In genomic region chr20:42735539-42735938, GRCh38 we compare ENCODE assay signal across 29 cellular contexts.
DNase-seq lines count a peak whose midpoint lies in the region; TF ChIP-seq lines count a peak whose summit lies in the region.
"Had no signal": no experiment of that assay in that cellular context is flagged by ENCODE, and none has a peak within 500 bp of the region (broad histone marks: within the 10 kb centered on the region; RNA-seq: fewer than 3 reads in every experiment).

No MANE protein-coding gene starts in this region.

- H3K9me3 ChIP-seq in breast epithelium, result no peaks in the 10 kb centered on the region
- H3K9me3 ChIP-seq: A549; BE2C; BLaER1; BLaER1 treated with 17β-estradiol and CSF1 and Interleukin-3, amounts not matched to agents 10 nM and 100 nM had no signal

- no peaks in the 10 kb centered on the region for H3K36me3 Mint-ChIP-seq in MCF 10A (ENCODE audit: insufficient read depth, unreplicated experiment)
- H3K36me3 Mint-ChIP-seq: CD14-positive monocyte; CD4-positive, alpha-beta memory T cell; CD4-positive, CD25-positive, alpha-beta regulatory T cell; CD8-positive, alpha-beta T cell had no signal

- no peaks in the 10 kb centered on the region for H3K4me1 Mint-ChIP-seq in MCF 10A (ENCODE audit: insufficient read depth, unreplicated experiment)
- H3K4me1 Mint-ChIP-seq: B cell; CD14-positive monocyte; CD4-positive, alpha-beta memory T cell; CD4-positive, CD25-positive, alpha-beta regulatory T cell; CD8-positive, alpha-beta memory T cell had no signal

- H3K4me3 Mint-ChIP-seq in MCF 10A (ENCODE audit: unreplicated experiment), result no peak overlapping the region
- H3K4me3 Mint-ChIP-seq: B cell; CD14-positive monocyte; CD4-positive, alpha-beta memory T cell; CD4-positive, alpha-beta T cell; CD4-positive, CD25-positive, alpha-beta regulatory T cell; CD8-positive, alpha-beta memory T cell; CD8-positive, alpha-beta T cell had no signal

- H3K9me3 Mint-ChIP-seq in MCF 10A (ENCODE audit: unreplicated experiment), result peaks cover 67% of the 10 kb centered on the region

- H3K27ac Mint-ChIP-seq in MCF 10A (ENCODE audit: low read depth, unreplicated experiment), result no peak overlapping the region
- H3K27ac Mint-ChIP-seq: B cell; CD14-positive monocyte; CD4-positive, alpha-beta memory T cell; CD4-positive, alpha-beta T cell; CD4-positive, CD25-positive, alpha-beta regulatory T cell; CD8-positive, alpha-beta memory T cell; CD8-positive, alpha-beta T cell had no signal

- H3K27me3 Mint-ChIP-seq in MCF 10A (ENCODE audit: insufficient read depth, unreplicated experiment), result no peaks in the 10 kb centered on the region
- H3K27me3 Mint-ChIP-seq: B cell; CD4-positive, alpha-beta memory T cell; CD4-positive, alpha-beta T cell; CD4-positive, CD25-positive, alpha-beta regulatory T cell; CD8-positive, alpha-beta memory T cell had no signal

- H3K27ac ChIP-seq in breast epithelium, result peak overlapping the region; percentile 32 to 82
- H3K27ac ChIP-seq: 22Rv1; A549; BLaER1; BLaER1 treated with 17β-estradiol and CSF1 and Interleukin-3, amounts not matched to agents 10 nM and 100 nM; C4-2B had no signal

- no peak overlapping the region for H3K4me3 ChIP-seq in breast epithelium
- H3K4me3 ChIP-seq: A549; BLaER1; BLaER1 treated with 17β-estradiol and CSF1 and Interleukin-3, amounts not matched to agents 10 nM and 100 nM had no signal

- DNase-seq in breast epithelium (ENCODE audit: low spot score in 2 of 2), result no peak
- DNase-seq in MCF 10A (ENCODE audit: unreplicated experiment), result no peak
- DNase-seq: 8988T; ACHN; AML-193; BE2C; C1 segment of cervical spinal cord; Calu3; CD4-positive, alpha-beta memory T cell; CD4-positive, alpha-beta T cell; CD4-positive, CD25-positive, alpha-beta regulatory T cell; CD8-positive, alpha-beta memory T cell; CD8-positive, alpha-beta T cell; COR-L47; DMS 273 treated with DMSO at 0.1 percent for 48 hours; DMS153; DMS53; DMS79; DMS79 treated with DMSO at 0.1 percent for 48 hours; DND-41; EL had no signal

- H3K36me3 ChIP-seq in breast epithelium, result no peaks in the 10 kb centered on the region
- H3K36me3 ChIP-seq: BE2C; BLaER1; BLaER1 treated with 17β-estradiol and CSF1 and Interleukin-3, amounts not matched to agents 10 nM and 100 nM had no signal

- no peaks in the 10 kb centered on the region for H3K27me3 ChIP-seq in breast epithelium
- H3K27me3 ChIP-seq: BE2C; BLaER1; BLaER1 treated with 17β-estradiol and CSF1 and Interleukin-3, amounts not matched to agents 10 nM and 100 nM had no signal

- CTCF ChIA-PET in MCF 10A (lab: Yijun Ruan, JAX), result no interaction called here

- no peak for TF ChIP-seq POLR2A in breast epithelium (IDR thresholded peaks at IDR 0.05)

- TF ChIP-seq CTCF in breast epithelium (IDR thresholded peaks at IDR 0.05), result no peak
- TF ChIP-seq CTCF in MCF 10A (IDR thresholded peaks at IDR 0.05; ENCODE audit: unreplicated experiment), result no peak

- BruUV-seq in MCF 10A (replicated peaks; lab: Mats Ljungman, UMichigan), result no TSS peak

- peaks cover 0 to 11% of the 10 kb centered on the region in 2 donors for H3K4me1 ChIP-seq in breast epithelium
- H3K4me1 ChIP-seq: A549; BE2C; BLaER1; BLaER1 treated with 17β-estradiol and CSF1 and Interleukin-3, amounts not matched to agents 10 nM and 100 nM; Caco-2 had no signal

- POLR2A ChIA-PET in MCF 10A (lab: Yijun Ruan, JAX), result no interaction called here

- intact Hi-C loops in breast epithelium (cut with DNase I; ENCODE audit: low total_unique reads), result loop anchor here (10.0 kb wide), 1 partner anchor 461 kb away; no protein-coding TSS in a partner anchor
- intact Hi-C loops in MCF 10A (cut with micrococcal nuclease), result no loop called here
